In the genomic region with DNA sequence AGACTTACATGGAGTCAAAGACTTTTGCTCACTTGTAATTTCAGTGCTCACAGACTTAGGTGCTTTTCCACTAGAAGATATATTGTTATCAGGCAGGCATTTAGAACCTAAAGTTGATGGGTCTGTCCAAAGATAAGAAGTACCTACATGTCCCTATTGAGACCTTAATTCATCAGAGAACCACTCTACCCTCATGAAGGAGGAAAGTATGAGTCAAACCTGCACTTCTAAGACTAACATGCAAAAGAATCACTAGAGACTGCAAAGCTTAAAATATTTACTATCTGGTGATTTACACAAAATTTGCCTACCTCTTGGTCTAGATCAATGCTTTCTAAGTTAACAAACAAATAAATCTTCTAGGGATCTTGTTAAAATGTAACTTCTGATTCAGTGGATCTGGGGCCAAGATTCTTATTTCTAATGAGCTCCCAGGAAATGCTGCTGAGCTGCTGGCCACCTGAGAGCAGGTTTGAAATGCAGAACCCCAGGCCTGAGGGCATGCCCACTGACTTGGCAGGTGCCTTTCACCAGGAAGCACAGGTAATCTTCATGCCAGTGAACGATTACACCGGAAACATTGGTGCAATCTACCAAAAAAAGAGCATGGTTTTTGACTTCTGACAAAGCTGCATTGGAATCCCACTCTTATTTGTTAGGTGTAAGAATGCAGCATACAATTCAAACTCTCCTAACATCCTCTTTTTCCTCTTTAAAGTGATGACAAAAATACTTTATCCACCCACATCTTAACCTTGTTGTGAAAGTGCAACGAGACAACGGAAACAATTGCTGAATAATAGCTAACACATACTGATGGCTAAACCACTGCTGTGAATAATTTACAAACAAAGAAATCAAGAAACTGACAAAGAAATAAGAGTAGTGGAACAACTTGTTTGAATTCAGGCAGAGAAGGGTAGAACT, we compare ENCODE assay signal across 9 cellular contexts.
DNase-seq lines count a peak whose midpoint lies in the region; ATAC-seq and TF ChIP-seq lines count a peak whose summit lies in the region.
"Had no signal": no experiment of that assay in that cellular context is flagged by ENCODE, and none has a peak within 500 bp of the region (broad histone marks: within the 10 kb centered on the region; RNA-seq: fewer than 3 reads in every experiment).

No MANE protein-coding gene starts in this region.

- no peaks in the 10 kb centered on the region for H3K9me3 Mint-ChIP-seq in endothelial cell (ENCODE audit: unreplicated experiment)
- H3K9me3 Mint-ChIP-seq: activated B cell treated with CpG ODN at 0.5 μM for 24 hours had no signal

- peak; percentile 9 for DNase-seq in GM10248 (ENCODE audit: extremely low spot score)
- DNase-seq in epithelial cell of esophagus (ENCODE audit: low read depth) = peak; percentile 44
- DNase-seq in RWPE1 (ENCODE audit: low spot score) = no peak
- no peak for DNase-seq in endothelial cell (ENCODE audit: low spot score)
- DNase-seq in cortex of kidney (lab: John Stamatoyannopoulos, UW) = no peak
- no peak for DNase-seq in inferior parietal cortex (ENCODE audit: extremely low spot score)
- DNase-seq: activated B cell treated with CpG ODN at 0.5 μM for 24 hours had no signal

- H3K27ac ChIP-seq in RWPE1 = no peak overlapping the region

- H3K4me3 ChIP-seq in epithelial cell of esophagus (ENCODE audit: low read length) = no peak overlapping the region

- peaks cover 2% of the 10 kb centered on the region for H3K27me3 Mint-ChIP-seq in endothelial cell (ENCODE audit: unreplicated experiment)

- CTCF ChIA-PET in GM10248 (lab: Yijun Ruan, JAX) (interaction anchor here (1.0 to 2.6 kb wide), 10 partner anchors 8 to 887 kb away, joined by 3 to 13 read pairs (median 4); no protein-coding TSS in a partner anchor), RWPE1 (lab: Yijun Ruan, JAX) (interaction anchor here (0.5 to 1.1 kb wide), 6 partner anchors 11 to 1884 kb away, joined by 3 to 7 read pairs (median 4); no protein-coding TSS in a partner anchor)

- ATAC-seq in GM21447 (IDR thresholded peaks at IDR 0.05; ENCODE audit: unreplicated experiment) (peak; percentile 59), HG03196 (IDR thresholded peaks at IDR 0.05; ENCODE audit: unreplicated experiment) (peak; percentile 63)

- no peak overlapping the region for H3K4me3 Mint-ChIP-seq in endothelial cell (ENCODE audit: unreplicated experiment)
- H3K4me3 Mint-ChIP-seq: activated B cell treated with CpG ODN at 0.5 μM for 24 hours had no signal

- POLR2A ChIA-PET in GM10248 (lab: Yijun Ruan, JAX) = no interaction called here
- POLR2A ChIA-PET in RWPE1 (lab: Yijun Ruan, JAX; ENCODE audit: low non-redundant PET) = no interaction called here

- H3K27ac Mint-ChIP-seq in endothelial cell (ENCODE audit: unreplicated experiment) = no peak overlapping the region
- H3K27ac Mint-ChIP-seq: activated B cell treated with CpG ODN at 0.5 μM for 24 hours had no signal

- H3K4me1 Mint-ChIP-seq in endothelial cell (ENCODE audit: unreplicated experiment) = no peaks in the 10 kb centered on the region
- H3K4me1 Mint-ChIP-seq: activated B cell treated with CpG ODN at 0.5 μM for 24 hours had no signal

- no peak for TF ChIP-seq CTCF in GM10248 (IDR thresholded peaks at IDR 0.05; ENCODE audit: control extremely low read depth, extremely low read depth, low read depth, missing control alignments)
- TF ChIP-seq CTCF in epithelial cell of esophagus (IDR thresholded peaks at IDR 0.05; ENCODE audit: insufficient read depth, low read depth, low read length, missing control alignments) = no peak
- no peak for TF ChIP-seq CTCF in RWPE1 (conservative IDR thresholded peaks at IDR 0.05; ENCODE audit: low read depth)
- TF ChIP-seq CTCF in endothelial cell (IDR thresholded peaks at IDR 0.05; ENCODE audit: unreplicated experiment) = no peak

- no peaks in the 10 kb centered on the region for H3K36me3 Mint-ChIP-seq in endothelial cell (ENCODE audit: low read depth, unreplicated experiment)

Comparison
In these comparisons a context has a peak if more than half of its experiments do, and no peak if none do; other contexts are left out.
1. DNase-seq: peak in GM10248 (single experiment) and epithelial cell of esophagus (single experiment); none in RWPE1 (single experiment), endothelial cell (single experiment), cortex of kidney (single experiment) and inferior parietal cortex (single experiment).